ENCODE assay signal across 9 cellular contexts in genomic region chr6:148508401-148509151, GRCh38.
DNase-seq lines count a peak whose midpoint lies in the region; ATAC-seq and TF ChIP-seq lines count a peak whose summit lies in the region.
"Had no signal": no experiment of that assay in that cellular context is flagged by ENCODE, and none has a peak within 500 bp of the region (broad histone marks: within the 10 kb centered on the region; RNA-seq: fewer than 3 reads in every experiment).

No MANE protein-coding gene starts in this region.

- DNase-seq in LHCN-M2 (ENCODE audit: low read depth) (peak; percentile 86), coronary artery (ENCODE audit: low spot score) (no peak), left kidney (ENCODE audit: low read depth, low spot score) (peak; percentile 75), substantia nigra (lab: John Stamatoyannopoulos, UW) (peak in 5 of 49 donors; percentile 35 to 58 (median 46)), HEK293T (ENCODE audit: extremely low spot score) (no peak)
- DNase-seq in activated CD4-positive, alpha-beta T cell treated with anti-CD3 and anti-CD28 coated beads for 1 hour: no peak

- H3K27ac ChIP-seq in coronary artery (peak overlapping the region; percentile 86 to 92), substantia nigra (ENCODE audit: low read depth, low read length, poor library complexity, severe bottlenecking) (peak overlapping the region; percentile 53)
- H3K27ac ChIP-seq: epithelial cell of prostate had no signal

- peak overlapping the region; percentile 80 for H3K4me3 ChIP-seq in coronary artery

- no peak for TF ChIP-seq CTCF in coronary artery (IDR thresholded peaks at IDR 0.05)

- ATAC-seq in HG03571 (IDR thresholded peaks at IDR 0.05; ENCODE audit: unreplicated experiment) (no peak), HG02678 (IDR thresholded peaks at IDR 0.05; ENCODE audit: unreplicated experiment) (no peak)

- POLR2A ChIA-PET in HEK293T (lab: Yijun Ruan, JAX): no interaction called here

- CTCF ChIA-PET in HEK293T (lab: Yijun Ruan, JAX): interaction anchor here (0.5 kb wide), 1 partner anchor 1543 kb away, joined by 3 read pairs; no protein-coding TSS in a partner anchor

TF ChIP-seq in HEK293T, 16 proteins besides CTCF, POLR2A, EP300 and RAD21:
- no peak for TF ChIP-seq ELF4 (IDR thresholded peaks at IDR 0.05)
- no peak for TF ChIP-seq CTBP1 (IDR thresholded peaks at IDR 0.05; ENCODE audit: borderline replicate concordance)
- TF ChIP-seq ZNF384 (IDR thresholded peaks at IDR 0.05): no peak
- no peak for TF ChIP-seq HDGF (IDR thresholded peaks at IDR 0.05; ENCODE audit: borderline replicate concordance)
- TF ChIP-seq SUZ12 (IDR thresholded peaks at IDR 0.05): no peak
- no peak for TF ChIP-seq FOXM1 (IDR thresholded peaks at IDR 0.05; ENCODE audit: borderline replicate concordance)
- no peak for TF ChIP-seq BHLHE40 (IDR thresholded peaks at IDR 0.05; ENCODE audit: borderline replicate concordance)
- TF ChIP-seq PKNOX1 (IDR thresholded peaks at IDR 0.05): no peak
- no peak for TF ChIP-seq ARNT (IDR thresholded peaks at IDR 0.05)
- no peak for TF ChIP-seq SP1 (IDR thresholded peaks at IDR 0.05)
- no peak for TF ChIP-seq L3MBTL2 (conservative IDR thresholded peaks at IDR 0.05)
- no peak for TF ChIP-seq FOXA1 (IDR thresholded peaks at IDR 0.05)
- no peak for TF ChIP-seq NFRKB (IDR thresholded peaks at IDR 0.05)
- TF ChIP-seq FOXK2 (IDR thresholded peaks at IDR 0.05): no peak
- no peak for TF ChIP-seq LEF1 (IDR thresholded peaks at IDR 0.05; ENCODE audit: borderline replicate concordance)
- TF ChIP-seq TARDBP (IDR thresholded peaks at IDR 0.05): no peak
TF ChIP-seq in HEK293T: peak in this region for 0.

Comparison
In these comparisons a context has a peak if more than half of its experiments do, and no peak if none do; other contexts are left out.
1. DNase-seq: peak in LHCN-M2 (single experiment) and left kidney (single experiment); none in coronary artery (single experiment), HEK293T (single experiment) and activated CD4-positive, alpha-beta T cell treated with anti-CD3 and anti-CD28 coated beads for 1 hour (single experiment).